28 cellular contexts compared by ENCODE assay signal in genomic region chr22:25757686-25758085, GRCh38. TPM values are rescaled to one million over a fixed set of nuclear protein-coding genes. Genes with fewer than 3 reads are reported as not detected.
DNase-seq lines count a peak whose midpoint lies in the region; ATAC-seq, FAIRE-seq and TF ChIP-seq lines count a peak whose summit lies in the region.
"Had no signal": no experiment of that assay in that cellular context is flagged by ENCODE, and none has a peak within 500 bp of the region (broad histone marks: within the 10 kb centered on the region; RNA-seq: fewer than 3 reads in every experiment).

No MANE protein-coding gene starts in this region.

- H3K4me3 ChIP-seq in breast epithelium (no peak overlapping the region), thoracic aorta (no peak overlapping the region)
- H3K4me3 ChIP-seq: BLaER1, left lung, transverse colon had no signal

- H3K4me3 Mint-ChIP-seq in MCF 10A (ENCODE audit: unreplicated experiment): no peak overlapping the region
- no peak overlapping the region for H3K4me3 Mint-ChIP-seq in activated CD8-positive, alpha-beta T cell treated with anti-CD3 and anti-CD28 coated beads, Interleukin-2, amount 10 ng/mL, durations not matched to agents 7 days and 5 days
- H3K4me3 Mint-ChIP-seq: activated CD4-positive, alpha-beta memory T cell treated with anti-CD3 and anti-CD28 coated beads, Interleukin-2, amount 10 ng/mL, durations not matched to agents 7 days and 5 days; T-cell had no signal

- DNase-seq in MCF 10A (ENCODE audit: unreplicated experiment) (peak; percentile 53), breast epithelium (ENCODE audit: low spot score in 2 of 2) (no peak), epithelial cell of prostate (ENCODE audit: low read depth, low spot score) (peak; percentile 31), thoracic aorta (ENCODE audit: low spot score) (no peak), DMS53 (lab: John Stamatoyannopoulos, UW) (no peak), RCC 7860 (ENCODE audit: low spot score) (no peak)
- no peak for DNase-seq in activated CD8-positive, alpha-beta T cell treated with anti-CD3 and anti-CD28 coated beads, Interleukin-2, amount 10 ng/mL, durations not matched to agents 7 days and 5 days
- DNase-seq in stimulated activated naive CD4-positive, alpha-beta T cell treated with Interleukin-2 at 50 U/mL for 16 hours (lab: John Stamatoyannopoulos, UW): no peak
- DNase-seq: ACHN; activated CD4-positive, alpha-beta memory T cell treated with anti-CD3 and anti-CD28 coated beads, Interleukin-2, amount 10 ng/mL, durations not matched to agents 7 days and 5 days; activated effector memory CD4-positive, alpha-beta T cell treated with Interleukin-2 at 50 U/mL for 16 hours; activated T-cell treated with anti-CD3 and anti-CD28 coated beads for 4 hours; cerebellar nuclear complex; left lung; NCI-H1105 treated with DMSO at 0.1 percent for 48 hours; NCI-H2029; NCI-H510A treated with DMSO at 0.1 percent for 48 hours; right cardiac atrium; RPMI8226; stimulated activated CD4-positive, alpha-beta T cell treated with anti-CD3 and anti-CD28 coated beads, Interleukin-4, amount 100 ng/mL, for 1 hour; T-cell; transverse colon had no signal

- H3K9me3 ChIP-seq in breast epithelium (no peaks in the 10 kb centered on the region), thoracic aorta (no peaks in the 10 kb centered on the region)
- H3K9me3 ChIP-seq: left lung, transverse colon had no signal

- H3K27ac ChIP-seq in breast epithelium (no peak overlapping the region), epithelial cell of prostate (peak overlapping the region; percentile 79), thoracic aorta (peak overlapping the region; percentile 52 to 90)
- H3K27ac ChIP-seq: BLaER1, left lung, transverse colon had no signal

- H3K4me1 ChIP-seq in breast epithelium: no peaks in the 10 kb centered on the region
- peaks cover 14 to 59% of the 10 kb centered on the region in 2 donors for H3K4me1 ChIP-seq in thoracic aorta (ENCODE audit: control insufficient read depth in 1 of 2, low read depth in 2 of 2)
- H3K4me1 ChIP-seq: transverse colon had no signal

- TF ChIP-seq POLR2A in breast epithelium (IDR thresholded peaks at IDR 0.05): no peak

- no peak overlapping the region for H3K27ac Mint-ChIP-seq in MCF 10A (ENCODE audit: low read depth, unreplicated experiment)
- peak overlapping the region; percentile 78 for H3K27ac Mint-ChIP-seq in activated CD8-positive, alpha-beta T cell treated with anti-CD3 and anti-CD28 coated beads, Interleukin-2, amount 10 ng/mL, durations not matched to agents 7 days and 5 days
- H3K27ac Mint-ChIP-seq: activated CD4-positive, alpha-beta memory T cell treated with anti-CD3 and anti-CD28 coated beads, Interleukin-2, amount 10 ng/mL, durations not matched to agents 7 days and 5 days had no signal

- ATAC-seq in activated CD8-positive, alpha-beta T cell treated with anti-CD3 and anti-CD28 coated beads, Interleukin-2, amount 10 ng/mL, durations not matched to agents 7 days and 5 days: peak; percentile 49
- ATAC-seq in thoracic aorta (ENCODE audit: insufficient number of reproducible peaks, low FRiP score, low read depth): no peak
- ATAC-seq: left lung, right cardiac atrium, T-cell had no signal

- BruUV-seq in MCF 10A (replicated peaks; lab: Mats Ljungman, UMichigan): no TSS peak

- TF ChIP-seq CTCF in MCF 10A (IDR thresholded peaks at IDR 0.05; ENCODE audit: unreplicated experiment): no peak
- no peak for TF ChIP-seq CTCF in breast epithelium (IDR thresholded peaks at IDR 0.05)
- no peak for TF ChIP-seq CTCF in thoracic aorta (IDR thresholded peaks at IDR 0.05)

- POLR2A ChIA-PET in MCF 10A (lab: Yijun Ruan, JAX): interaction anchor here (0.6 to 2.6 kb wide), 3 partner anchors 10 to 875 kb away, joined by 3 to 19 read pairs (median 3); no protein-coding TSS in a partner anchor
- POLR2A ChIA-PET in activated CD8-positive, alpha-beta T cell treated with anti-CD3 and anti-CD28 coated beads, Interleukin-2, amount 10 ng/mL, durations not matched to agents 7 days and 5 days (lab: Charles Lee): interaction anchor here (1.4 kb wide), 1 partner anchor 9 kb away, joined by 3 read pairs; no protein-coding TSS in a partner anchor

- no peaks in the 10 kb centered on the region for H3K27me3 Mint-ChIP-seq in MCF 10A (ENCODE audit: insufficient read depth, unreplicated experiment)
- H3K27me3 Mint-ChIP-seq in activated CD8-positive, alpha-beta T cell treated with anti-CD3 and anti-CD28 coated beads, Interleukin-2, amount 10 ng/mL, durations not matched to agents 7 days and 5 days (ENCODE audit: low read depth): no peaks in the 10 kb centered on the region
- H3K27me3 Mint-ChIP-seq: T-cell had no signal

- H3K36me3 ChIP-seq in breast epithelium: no peaks in the 10 kb centered on the region
- H3K36me3 ChIP-seq in thoracic aorta: peaks cover 6% of the 10 kb centered on the region
- H3K36me3 ChIP-seq: BLaER1, left lung, transverse colon had no signal

- intact Hi-C loops in MCF 10A (cut with micrococcal nuclease): no loop called here
- intact Hi-C loops in breast epithelium (cut with DNase I; ENCODE audit: low total_unique reads): no loop called here

- CTCF ChIA-PET in MCF 10A (lab: Yijun Ruan, JAX): interaction anchor here (0.6 to 1.6 kb wide), 4 partner anchors 14 to 1000 kb away, joined by 3 to 5 read pairs (median 3); no protein-coding TSS in a partner anchor
- CTCF ChIA-PET in activated CD8-positive, alpha-beta T cell treated with anti-CD3 and anti-CD28 coated beads, Interleukin-2, amount 10 ng/mL, durations not matched to agents 7 days and 5 days (lab: Charles Lee): interaction anchor here (1.1 to 4.2 kb wide), 2 partner anchors 15 kb away, joined by 3 to 13 read pairs; no protein-coding TSS in a partner anchor

- H3K9me3 Mint-ChIP-seq in MCF 10A (ENCODE audit: unreplicated experiment): no peaks in the 10 kb centered on the region
- H3K9me3 Mint-ChIP-seq in activated CD8-positive, alpha-beta T cell treated with anti-CD3 and anti-CD28 coated beads, Interleukin-2, amount 10 ng/mL, durations not matched to agents 7 days and 5 days (ENCODE audit: insufficient read depth): no peaks in the 10 kb centered on the region
- H3K9me3 Mint-ChIP-seq: T-cell had no signal

- peaks cover 27% of the 10 kb centered on the region for H3K4me1 Mint-ChIP-seq in MCF 10A (ENCODE audit: insufficient read depth, unreplicated experiment)
- peaks cover 45% of the 10 kb centered on the region for H3K4me1 Mint-ChIP-seq in activated CD8-positive, alpha-beta T cell treated with anti-CD3 and anti-CD28 coated beads, Interleukin-2, amount 10 ng/mL, durations not matched to agents 7 days and 5 days (ENCODE audit: low read depth)
- H3K4me1 Mint-ChIP-seq: T-cell had no signal

- H3K27me3 ChIP-seq in breast epithelium (no peaks in the 10 kb centered on the region), thoracic aorta (replicated peaks; ENCODE audit: insufficient read depth) (no peaks in the 10 kb centered on the region)
- H3K27me3 ChIP-seq: BLaER1, transverse colon had no signal

- H3K36me3 Mint-ChIP-seq in MCF 10A (ENCODE audit: insufficient read depth, unreplicated experiment): no peaks in the 10 kb centered on the region
- no peaks in the 10 kb centered on the region for H3K36me3 Mint-ChIP-seq in activated CD8-positive, alpha-beta T cell treated with anti-CD3 and anti-CD28 coated beads, Interleukin-2, amount 10 ng/mL, durations not matched to agents 7 days and 5 days (ENCODE audit: low read depth)
- H3K36me3 Mint-ChIP-seq: T-cell had no signal

- no peak for FAIRE-seq in RCC 7860 (lab: Jason Lieb, UNC)
- FAIRE-seq: GM12892, H54 had no signal

RNA-seq across cellular contexts. Expression of gene MYO18B, which starts 15.7 kb away (rescaled TPM):
- total RNA-seq in MCF 10A (2022) (0.07 TPM in 1 of 2 replicates, not detected in the other), breast epithelium (under 1 TPM; under 0.01 to 0.16 (median 0.15) TPM), thoracic aorta (10 to 100 TPM; 45.6 to 73.5 TPM)
- total RNA-seq in activated CD8-positive, alpha-beta T cell treated with anti-CD3 and anti-CD28 coated beads, Interleukin-2, amount 10 ng/mL, durations not matched to agents 7 days and 5 days: 1 to 10 TPM; 1.2 TPM
- total RNA-seq: G401, HT-29, M059J had no signal

Comparison
In these comparisons a context has a peak if more than half of its experiments do, and no peak if none do; other contexts are left out.
1. DNase-seq: peak in MCF 10A (single experiment) and epithelial cell of prostate (single experiment); none in breast epithelium (0 of 2), activated CD8-positive, alpha-beta T cell treated with anti-CD3 and anti-CD28 coated beads, Interleukin-2, amount 10 ng/mL, durations not matched to agents 7 days and 5 days (single experiment), thoracic aorta (single experiment), DMS53 (single experiment), stimulated activated naive CD4-positive, alpha-beta T cell treated with Interleukin-2 at 50 U/mL for 16 hours (single experiment) and RCC 7860 (single experiment).
2. H3K27ac ChIP-seq: peak in epithelial cell of prostate (single experiment) and thoracic aorta (2 of 2); none in breast epithelium (0 of 2).
3. RNA of gene MYO18B, which starts 15.7 kb away (total RNA-seq): 45.6 to 73.5 TPM in thoracic aorta; 1.2 TPM in activated CD8-positive, alpha-beta T cell treated with anti-CD3 and anti-CD28 coated beads, Interleukin-2, amount 10 ng/mL, durations not matched to agents 7 days and 5 days, under 0.01 to 0.16 TPM in breast epithelium and 0.07 TPM in MCF 10A; every median in the first group is over 10 times any median in the second.